In genomic region chr6:132021552-132022375, GRCh38 we compare ENCODE assay signal across 1 cellular context.
TF ChIP-seq lines count a peak whose summit lies in the region.

No MANE protein-coding gene starts in this region.

TF ChIP-seq in HepG2, 621 proteins besides CTCF, POLR2A, EP300 and RAD21 (continued from another document and continues in another):
- peak; percentile 54 for TF ChIP-seq THRA (CRISPR knock-in tag; IDR thresholded peaks at IDR 0.05; ENCODE audit: borderline replicate concordance)
- no peak for TF ChIP-seq SYNCRIP (IDR thresholded peaks at IDR 0.05; ENCODE audit: insufficient read depth, low read depth, low read length)
- TF ChIP-seq ZNF205 (CRISPR knock-in tag; IDR thresholded peaks at IDR 0.05), result no peak
- TF ChIP-seq RFX5 (IDR thresholded peaks at IDR 0.05; ENCODE audit: low read depth, low read length), result no peak
- TF ChIP-seq SRSF9 (IDR thresholded peaks at IDR 0.05; ENCODE audit: borderline replicate concordance, insufficient read depth, low read depth, low read length, poor library complexity, severe bottlenecking), result no peak
- TF ChIP-seq PHB2 (IDR thresholded peaks at IDR 0.05; ENCODE audit: partially characterized antibody), result no peak
- TF ChIP-seq ZNF256 (CRISPR knock-in tag; conservative IDR thresholded peaks at IDR 0.05), result no peak
- TF ChIP-seq ZNF761 (CRISPR knock-in tag; conservative IDR thresholded peaks at IDR 0.05), result no peak
- no peak for TF ChIP-seq ZNF274 (CRISPR knock-in tag; IDR thresholded peaks at IDR 0.05)
- no peak for TF ChIP-seq TARDBP (CRISPR knock-in tag; IDR thresholded peaks at IDR 0.05)
- no peak for TF ChIP-seq SOX13 (IDR thresholded peaks at IDR 0.05)
- TF ChIP-seq SOX13 (CRISPR knock-in tag; conservative IDR thresholded peaks at IDR 0.05 in 1 of 2, IDR thresholded peaks at IDR 0.05 in 1 of 2), result peak in 1 of 2 experiments; percentile 71; a peak in 2 of 4 replicates
- no peak for TF ChIP-seq CBFB (CRISPR knock-in tag; IDR thresholded peaks at IDR 0.05)
- TF ChIP-seq TAF1 (CRISPR knock-in tag; IDR thresholded peaks at IDR 0.05), result no peak
- TF ChIP-seq UBTF (CRISPR knock-in tag; IDR thresholded peaks at IDR 0.05), result no peak
- TF ChIP-seq, protein P1, sequence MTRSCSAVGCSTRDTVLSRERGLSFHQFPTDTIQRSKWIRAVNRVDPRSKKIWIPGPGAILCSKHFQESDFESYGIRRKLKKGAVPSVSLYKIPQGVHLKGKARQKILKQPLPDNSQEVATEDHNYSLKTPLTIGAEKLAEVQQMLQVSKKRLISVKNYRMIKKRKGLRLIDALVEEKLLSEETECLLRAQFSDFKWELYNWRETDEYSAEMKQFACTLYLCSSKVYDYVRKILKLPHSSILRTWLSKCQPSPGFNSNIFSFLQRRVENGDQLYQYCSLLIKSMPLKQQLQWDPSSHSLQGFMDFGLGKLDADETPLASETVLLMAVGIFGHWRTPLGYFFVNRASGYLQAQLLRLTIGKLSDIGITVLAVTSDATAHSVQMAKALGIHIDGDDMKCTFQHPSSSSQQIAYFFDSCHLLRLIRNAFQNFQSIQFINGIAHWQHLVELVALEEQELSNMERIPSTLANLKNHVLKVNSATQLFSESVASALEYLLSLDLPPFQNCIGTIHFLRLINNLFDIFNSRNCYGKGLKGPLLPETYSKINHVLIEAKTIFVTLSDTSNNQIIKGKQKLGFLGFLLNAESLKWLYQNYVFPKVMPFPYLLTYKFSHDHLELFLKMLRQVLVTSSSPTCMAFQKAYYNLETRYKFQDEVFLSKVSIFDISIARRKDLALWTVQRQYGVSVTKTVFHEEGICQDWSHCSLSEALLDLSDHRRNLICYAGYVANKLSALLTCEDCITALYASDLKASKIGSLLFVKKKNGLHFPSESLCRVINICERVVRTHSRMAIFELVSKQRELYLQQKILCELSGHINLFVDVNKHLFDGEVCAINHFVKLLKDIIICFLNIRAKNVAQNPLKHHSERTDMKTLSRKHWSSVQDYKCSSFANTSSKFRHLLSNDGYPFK (CRISPR knock-in tag; IDR thresholded peaks at IDR 0.05; ENCODE audit: borderline replicate concordance), result no peak
- TF ChIP-seq SIX4 (CRISPR knock-in tag; IDR thresholded peaks at IDR 0.05), result no peak
- TF ChIP-seq ARID2 (CRISPR knock-in tag; IDR thresholded peaks at IDR 0.05; ENCODE audit: borderline replicate concordance), result no peak
- TF ChIP-seq, protein P2, sequence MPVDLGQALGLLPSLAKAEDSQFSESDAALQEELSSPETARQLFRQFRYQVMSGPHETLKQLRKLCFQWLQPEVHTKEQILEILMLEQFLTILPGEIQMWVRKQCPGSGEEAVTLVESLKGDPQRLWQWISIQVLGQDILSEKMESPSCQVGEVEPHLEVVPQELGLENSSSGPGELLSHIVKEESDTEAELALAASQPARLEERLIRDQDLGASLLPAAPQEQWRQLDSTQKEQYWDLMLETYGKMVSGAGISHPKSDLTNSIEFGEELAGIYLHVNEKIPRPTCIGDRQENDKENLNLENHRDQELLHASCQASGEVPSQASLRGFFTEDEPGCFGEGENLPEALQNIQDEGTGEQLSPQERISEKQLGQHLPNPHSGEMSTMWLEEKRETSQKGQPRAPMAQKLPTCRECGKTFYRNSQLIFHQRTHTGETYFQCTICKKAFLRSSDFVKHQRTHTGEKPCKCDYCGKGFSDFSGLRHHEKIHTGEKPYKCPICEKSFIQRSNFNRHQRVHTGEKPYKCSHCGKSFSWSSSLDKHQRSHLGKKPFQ (CRISPR knock-in tag; IDR thresholded peaks at IDR 0.05; ENCODE audit: insufficient replicate concordance), result no peak
- TF ChIP-seq NCOA1 (CRISPR knock-in tag; IDR thresholded peaks at IDR 0.05), result no peak
- no peak for TF ChIP-seq YEATS4 (CRISPR knock-in tag; IDR thresholded peaks at IDR 0.05; ENCODE audit: borderline replicate concordance)
- no peak for TF ChIP-seq POGZ (CRISPR knock-in tag; IDR thresholded peaks at IDR 0.05)
- no peak for TF ChIP-seq ZNF841 (CRISPR knock-in tag; IDR thresholded peaks at IDR 0.05; ENCODE audit: borderline replicate concordance)
- TF ChIP-seq ARID3A (IDR thresholded peaks at IDR 0.05; ENCODE audit: low read depth, low read length), result peak; percentile 89
- TF ChIP-seq DNMT1 (CRISPR knock-in tag; IDR thresholded peaks at IDR 0.05), result no peak
- no peak for TF ChIP-seq MED8 (CRISPR knock-in tag; IDR thresholded peaks at IDR 0.05; ENCODE audit: insufficient replicate concordance)
- no peak for TF ChIP-seq ZNF710 (CRISPR knock-in tag; IDR thresholded peaks at IDR 0.05; ENCODE audit: borderline replicate concordance)
- no peak for TF ChIP-seq JUNB (CRISPR knock-in tag; IDR thresholded peaks at IDR 0.05; ENCODE audit: borderline replicate concordance)
- TF ChIP-seq PHF5A (CRISPR knock-in tag; IDR thresholded peaks at IDR 0.05; ENCODE audit: low read depth, unreplicated experiment), result peak; percentile 35
- TF ChIP-seq ZNF891 (CRISPR knock-in tag; IDR thresholded peaks at IDR 0.05), result no peak
- peak; percentile 53 for TF ChIP-seq NR2F6 (IDR thresholded peaks at IDR 0.05)
- peak; percentile 54; the same call in 1 of the 2 replicates for TF ChIP-seq NR2F6 (CRISPR knock-in tag; IDR thresholded peaks at IDR 0.05)
- TF ChIP-seq ADNP (CRISPR knock-in tag; IDR thresholded peaks at IDR 0.05), result no peak
- TF ChIP-seq, protein P3, sequence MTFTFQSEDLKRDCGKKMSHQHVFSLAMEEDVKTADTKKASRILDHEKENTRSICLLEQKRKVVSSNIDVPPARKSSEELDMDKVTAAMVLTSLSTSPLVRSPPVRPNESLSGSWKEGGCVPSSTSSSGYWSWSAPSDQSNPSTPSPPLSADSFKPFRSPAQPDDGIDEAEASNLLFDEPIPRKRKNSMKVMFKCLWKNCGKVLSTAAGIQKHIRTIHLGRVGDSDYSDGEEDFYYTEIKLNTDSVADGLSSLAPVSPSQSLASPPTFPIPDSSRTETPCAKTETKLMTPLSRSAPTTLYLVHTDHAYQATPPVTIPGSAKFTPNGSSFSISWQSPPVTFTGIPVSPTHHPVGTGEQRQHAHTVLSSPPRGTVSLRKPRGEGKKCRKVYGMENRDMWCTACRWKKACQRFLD (CRISPR knock-in tag; IDR thresholded peaks at IDR 0.05; ENCODE audit: borderline replicate concordance), result no peak
- no peak for TF ChIP-seq SRSF1 (optimal IDR thresholded peaks at IDR 0.05; ENCODE audit: low read depth, low read length)
- TF ChIP-seq ZNF136 (CRISPR knock-in tag; IDR thresholded peaks at IDR 0.05; ENCODE audit: low read depth), result no peak
- no peak for TF ChIP-seq POLR2AphosphoS2 (IDR thresholded peaks at IDR 0.05; ENCODE audit: low read depth, low read length)
- TF ChIP-seq TBX3 (IDR thresholded peaks at IDR 0.05; ENCODE audit: borderline replicate concordance), result no peak
- peak; percentile 90 for TF ChIP-seq ZBTB26 (CRISPR knock-in tag; IDR thresholded peaks at IDR 0.05; ENCODE audit: borderline replicate concordance)
- TF ChIP-seq ZC3H13 (CRISPR knock-in tag; IDR thresholded peaks at IDR 0.05), result no peak
- peak; percentile 67 for TF ChIP-seq ISL2 (CRISPR knock-in tag; IDR thresholded peaks at IDR 0.05)
- TF ChIP-seq ATF7-NPFF (CRISPR knock-in tag; IDR thresholded peaks at IDR 0.05; ENCODE audit: low read depth), result no peak
- TF ChIP-seq SPEN (CRISPR knock-in tag; IDR thresholded peaks at IDR 0.05; ENCODE audit: low read depth), result no peak
- TF ChIP-seq AHR (CRISPR knock-in tag; IDR thresholded peaks at IDR 0.05), result no peak
- no peak for TF ChIP-seq PHF21A (CRISPR knock-in tag; IDR thresholded peaks at IDR 0.05)
- TF ChIP-seq ARNT (IDR thresholded peaks at IDR 0.05), result no peak
- TF ChIP-seq ZNF790 (CRISPR knock-in tag; IDR thresholded peaks at IDR 0.05; ENCODE audit: borderline replicate concordance), result no peak
- TF ChIP-seq KDM6A (CRISPR knock-in tag; IDR thresholded peaks at IDR 0.05; ENCODE audit: low read depth), result peak; percentile 16; the same call in 1 of the 2 replicates
- TF ChIP-seq ATRX (CRISPR knock-in tag; IDR thresholded peaks at IDR 0.05; ENCODE audit: borderline replicate concordance), result no peak
- no peak for TF ChIP-seq ZUFSP (CRISPR knock-in tag; IDR thresholded peaks at IDR 0.05; ENCODE audit: borderline replicate concordance)
- no peak for TF ChIP-seq ATM (IDR thresholded peaks at IDR 0.05; ENCODE audit: borderline replicate concordance)
- TF ChIP-seq, protein P4, sequence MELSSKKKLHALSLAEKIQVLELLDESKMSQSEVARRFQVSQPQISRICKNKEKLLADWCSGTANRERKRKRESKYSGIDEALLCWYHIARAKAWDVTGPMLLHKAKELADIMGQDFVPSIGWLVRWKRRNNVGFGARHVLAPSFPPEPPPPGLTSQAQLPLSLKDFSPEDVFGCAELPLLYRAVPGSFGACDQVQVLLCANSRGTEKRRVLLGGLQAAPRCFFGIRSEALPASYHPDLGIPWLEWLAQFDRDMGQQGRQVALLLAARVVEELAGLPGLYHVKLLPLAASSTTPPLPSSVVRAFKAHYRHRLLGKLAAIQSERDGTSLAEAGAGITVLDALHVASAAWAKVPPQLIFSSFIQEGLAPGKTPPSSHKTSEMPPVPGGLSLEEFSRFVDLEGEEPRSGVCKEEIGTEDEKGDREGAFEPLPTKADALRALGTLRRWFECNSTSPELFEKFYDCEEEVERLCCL (CRISPR knock-in tag; IDR thresholded peaks at IDR 0.05; ENCODE audit: borderline replicate concordance), result no peak
